6 cellular contexts compared by ENCODE assay signal in genomic region chr5:72316-73180, GRCh38. TPM values are rescaled to one million over a fixed set of nuclear protein-coding genes. Genes with fewer than 3 reads are reported as not detected.
"Had no signal": no experiment of that assay in that cellular context is flagged by ENCODE, and none has a peak within 500 bp of the region (broad histone marks: within the 10 kb centered on the region; RNA-seq: fewer than 3 reads in every experiment).

No MANE protein-coding gene starts in this region.

RNA-seq across cellular contexts. Expression of gene PLEKHG4B, which starts 19.4 kb away (rescaled TPM):
- total RNA-seq: activated B cell treated with CpG ODN at 0.5 μM for 24 hours; activated CD4-positive, alpha-beta memory T cell treated with anti-CD3 and anti-CD28 coated beads, Interleukin-2, amount 10 ng/mL, durations not matched to agents 7 days and 5 days; activated CD8-positive, alpha-beta T cell treated with anti-CD3 and anti-CD28 coated beads, Interleukin-2, amount 10 ng/mL, durations not matched to agents 7 days and 5 days; activated naive CD4-positive, alpha-beta T cell treated with anti-CD3 and anti-CD28 coated beads for 36 hours; activated T-cell treated with anti-CD3 and anti-CD28 coated beads, Interleukin-2, amount 50 U/mL, for 72 hours; activated T-helper 1 cell treated with anti-CD3 and anti-CD28 coated beads, Interleukin-12 subunit alpha, Interleukin-12 subunit beta, Interleukin-2, Interleukin-4 antibody, amounts not matched to agents 30 ng/mL and 10 ng/mL and 1 ng/mL, durations not matched to agents 14 hours and 24 hours and 36 hours had no signal
